Comparison of ENCODE assay signal across 17 cellular contexts in genomic region chr5:156394642-156395393, GRCh38.
DNase-seq lines count a peak whose midpoint lies in the region; ATAC-seq and TF ChIP-seq lines count a peak whose summit lies in the region.
"Had no signal": no experiment of that assay in that cellular context is flagged by ENCODE, and none has a peak within 500 bp of the region (broad histone marks: within the 10 kb centered on the region; RNA-seq: fewer than 3 reads in every experiment).

No MANE protein-coding gene starts in this region.

- no peak overlapping the region for H3K4me3 ChIP-seq in gastroesophageal sphincter
- no peak overlapping the region for H3K4me3 ChIP-seq in WERI-Rb-1 (ENCODE audit: low read depth, low read length)
- H3K4me3 ChIP-seq: BLaER1 treated with 17β-estradiol and CSF1 and Interleukin-3, amounts not matched to agents 10 nM and 100 nM; HAP-1; pancreas had no signal

- ATAC-seq in gastroesophageal sphincter, result peak; percentile 73
- ATAC-seq in activated T-cell treated with anti-CD3 and anti-CD28 coated beads, Interleukin-2, amount 50 U/mL, for 4 hours, result no peak
- ATAC-seq: activated CD4-positive, CD25-positive, alpha-beta regulatory T cell treated with anti-CD3 and anti-CD28 coated beads, Interleukin-2, amount 50 U/mL, for 24 hours had no signal

- no peaks in the 10 kb centered on the region for H3K9me3 ChIP-seq in gastroesophageal sphincter
- H3K9me3 ChIP-seq in WERI-Rb-1 (ENCODE audit: severe bottlenecking), result no peaks in the 10 kb centered on the region
- H3K9me3 ChIP-seq: BLaER1 treated with 17β-estradiol and CSF1 and Interleukin-3, amounts not matched to agents 10 nM and 100 nM; HAP-1; pancreas had no signal

- no peaks in the 10 kb centered on the region for H3K4me1 Mint-ChIP-seq in activated T-cell treated with anti-CD3 and anti-CD28 coated beads, Interleukin-2, amount 50 U/mL, for 4 hours (ENCODE audit: low read depth)

- H3K4me3 Mint-ChIP-seq in activated T-cell treated with anti-CD3 and anti-CD28 coated beads, Interleukin-2, amount 50 U/mL, for 4 hours, result no peak overlapping the region
- H3K4me3 Mint-ChIP-seq: activated T-cell treated with anti-CD3 and anti-CD28 coated beads, Interleukin-2, amount 50 U/mL, for 24 hours had no signal

- no peak for TF ChIP-seq POLR2A in gastroesophageal sphincter (IDR thresholded peaks at IDR 0.05)

- TF ChIP-seq CTCF in gastroesophageal sphincter (IDR thresholded peaks at IDR 0.05), result no peak
- TF ChIP-seq CTCF in WERI-Rb-1 (IDR thresholded peaks at IDR 0.05; ENCODE audit: low read depth, low read length), result no peak

- peaks cover 3% of the 10 kb centered on the region for H3K27me3 Mint-ChIP-seq in activated T-cell treated with anti-CD3 and anti-CD28 coated beads, Interleukin-2, amount 50 U/mL, for 4 hours (ENCODE audit: low read depth)

- H3K9me3 Mint-ChIP-seq in activated T-cell treated with anti-CD3 and anti-CD28 coated beads, Interleukin-2, amount 50 U/mL, for 4 hours, result no peaks in the 10 kb centered on the region
- H3K9me3 Mint-ChIP-seq: activated T-cell treated with anti-CD3 and anti-CD28 coated beads, Interleukin-2, amount 50 U/mL, for 24 hours had no signal

- H3K36me3 Mint-ChIP-seq in activated T-cell treated with anti-CD3 and anti-CD28 coated beads, Interleukin-2, amount 50 U/mL, for 4 hours (ENCODE audit: insufficient read depth), result no peaks in the 10 kb centered on the region

- no peaks in the 10 kb centered on the region for H3K27me3 ChIP-seq in gastroesophageal sphincter
- no peaks in the 10 kb centered on the region for H3K27me3 ChIP-seq in WERI-Rb-1 (ENCODE audit: insufficient read depth, low read depth, severe bottlenecking)
- H3K27me3 ChIP-seq: BLaER1 treated with 17β-estradiol and CSF1 and Interleukin-3, amounts not matched to agents 10 nM and 100 nM; pancreas had no signal

- 21 to 41% methylated on average over 7 of the region's 7 CpGs for WGBS in gastroesophageal sphincter (ENCODE audit: low coverage in 1 of 2), 2 donors

- H3K27ac ChIP-seq in gastroesophageal sphincter, result peak overlapping the region; percentile 53 to 73 (median 64)
- H3K27ac ChIP-seq in WERI-Rb-1, result no peak overlapping the region
- H3K27ac ChIP-seq: pancreas had no signal

- no peaks in the 10 kb centered on the region for H3K36me3 ChIP-seq in gastroesophageal sphincter
- H3K36me3 ChIP-seq in WERI-Rb-1, result no peaks in the 10 kb centered on the region
- H3K36me3 ChIP-seq: BLaER1 treated with 17β-estradiol and CSF1 and Interleukin-3, amounts not matched to agents 10 nM and 100 nM; HAP-1; pancreas had no signal

- H3K4me1 ChIP-seq in gastroesophageal sphincter, result peaks cover 22 to 61% (median 24%) of the 10 kb centered on the region in 3 donors
- H3K4me1 ChIP-seq: HAP-1, pancreas had no signal

- DNase-seq in DMS153 (lab: John Stamatoyannopoulos, UW) (peak; percentile 35), NCI-H69 (lab: John Stamatoyannopoulos, UW) (peak; percentile 91), putamen (ENCODE audit: low spot score) (peak; percentile 20), WERI-Rb-1 (no peak)
- no peak for DNase-seq in activated T-cell treated with anti-CD3 and anti-CD28 coated beads, Interleukin-2, amount 50 U/mL, for 4 hours
- DNase-seq in central memory CD4-positive, alpha-beta T cell, result no peak
- DNase-seq in activated CD4-positive, alpha-beta T cell treated with anti-CD3 and anti-CD28 coated beads for 48 hours, result no peak
- DNase-seq: activated T-cell treated with anti-CD3 and anti-CD28 coated beads, Interleukin-2, amount 50 U/mL, for 24 hours; mammary epithelial cell; NCI-H510A; pancreas; stimulated activated CD4-positive, alpha-beta T cell treated with anti-CD3 and anti-CD28 coated beads, Interleukin-4, amount 100 ng/mL, for 1 hour; stimulated activated naive CD4-positive, alpha-beta T cell had no signal

- no peak for TF ChIP-seq EP300 in gastroesophageal sphincter (IDR thresholded peaks at IDR 0.05)

Comparison
In these comparisons a context has a peak if more than half of its experiments do, and no peak if none do; other contexts are left out.
1. DNase-seq: peak in DMS153 (single experiment), NCI-H69 (single experiment) and putamen (single experiment); none in activated T-cell treated with anti-CD3 and anti-CD28 coated beads, Interleukin-2, amount 50 U/mL, for 4 hours (single experiment), central memory CD4-positive, alpha-beta T cell (single experiment), WERI-Rb-1 (single experiment) and activated CD4-positive, alpha-beta T cell treated with anti-CD3 and anti-CD28 coated beads for 48 hours (single experiment).